In the genomic region with DNA sequence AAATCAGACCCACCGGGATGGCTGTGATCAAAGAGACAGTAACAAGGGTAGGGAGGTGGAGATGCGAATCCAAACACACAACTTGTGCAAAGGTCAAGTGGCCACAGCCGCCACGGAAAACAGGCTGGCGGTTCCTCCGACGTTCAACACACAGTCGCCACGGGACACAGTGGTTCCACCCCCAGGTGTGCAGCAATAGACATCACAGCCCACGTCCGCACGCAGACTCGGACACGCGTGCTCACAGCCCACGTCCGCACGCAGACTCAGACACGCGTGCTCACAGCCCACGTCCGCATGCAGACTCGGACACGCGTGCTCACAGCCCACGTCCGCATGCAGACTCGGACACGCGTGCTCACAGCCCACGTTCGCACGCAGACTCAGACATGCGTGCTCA, we compare ENCODE assay signal across 18 cellular contexts.
DNase-seq lines count a peak whose midpoint lies in the region; ATAC-seq, FAIRE-seq and TF ChIP-seq lines count a peak whose summit lies in the region.
"Had no signal": no experiment of that assay in that cellular context is flagged by ENCODE, and none has a peak within 500 bp of the region (broad histone marks: within the 10 kb centered on the region; RNA-seq: fewer than 3 reads in every experiment).

No MANE protein-coding gene starts in this region.

- H3K36me3 ChIP-seq in ACC112 (ENCODE audit: insufficient read depth, low read length) (no peaks in the 10 kb centered on the region), gastroesophageal sphincter (no peaks in the 10 kb centered on the region), gastrocnemius medialis (no peaks in the 10 kb centered on the region)
- H3K36me3 ChIP-seq in CD8-positive, alpha-beta memory T cell (ENCODE audit: insufficient read depth, low read length) = peaks cover 28% of the 10 kb centered on the region

- no peak overlapping the region for H3K4me3 Mint-ChIP-seq in CD8-positive, alpha-beta memory T cell
- H3K4me3 Mint-ChIP-seq: activated CD4-positive, alpha-beta T cell treated with anti-CD3 and anti-CD28 coated beads, Interleukin-2, amount 10 ng/mL, durations not matched to agents 24 days and 14 days had no signal

- 70 to 96% methylated on average over 4 to 5 of the region's 34 CpGs for WGBS in gastroesophageal sphincter (ENCODE audit: low coverage in 1 of 2), 2 donors

- ATAC-seq in gastroesophageal sphincter (no peak), gastrocnemius medialis (no peak), GM19328 (IDR thresholded peaks at IDR 0.05; ENCODE audit: unreplicated experiment) (no peak)
- ATAC-seq: left colon; stimulated activated naive B cell treated with anti-CD40 and anti-IgM and Interleukin-4, amounts not matched to agents 10 μg/mL and 1 μg/mL and 100 μg/mL, for 72 hours had no signal

- DNase-seq in HTR-8/SVneo (ENCODE audit: insufficient read length, low spot score) (no peak), gastrocnemius medialis (no peak), GF-D8 (lab: John Stamatoyannopoulos, UW) (no peak), NCI-H1417 treated with DMSO at 0.1 percent for 48 hours (lab: John Stamatoyannopoulos, UW) (no peak)
- no peak for DNase-seq in CD8-positive, alpha-beta memory T cell
- DNase-seq: activated CD4-positive, alpha-beta T cell treated with anti-CD3 and anti-CD28 coated beads, Interleukin-2, amount 10 ng/mL, durations not matched to agents 24 days and 14 days; activated T-cell treated with anti-CD3 and anti-CD28 coated beads, Interleukin-2, amount 50 U/mL, for 48 hours; anterior cingulate cortex; DMS79; effector CD8-positive, alpha-beta T cell; left colon; NCI-H2029 treated with DMSO at 0.1 percent for 48 hours; NCI-H748 treated with DMSO at 0.1 percent for 48 hours; retina; stimulated activated naive B cell treated with anti-CD40 and anti-IgM and Interleukin-4, amounts not matched to agents 10 μg/mL and 1 μg/mL and 100 μg/mL, for 72 hours had no signal

- H3K9me3 ChIP-seq in gastroesophageal sphincter = no peaks in the 10 kb centered on the region
- no peaks in the 10 kb centered on the region for H3K9me3 ChIP-seq in gastrocnemius medialis
- H3K9me3 ChIP-seq in CD8-positive, alpha-beta memory T cell (ENCODE audit: low read length) = no peaks in the 10 kb centered on the region

- H3K4me1 ChIP-seq in ACC112 (ENCODE audit: control insufficient read depth, insufficient read depth, low read length, unreplicated experiment) (peaks cover 39% of the 10 kb centered on the region), gastroesophageal sphincter (peaks cover 0 to 91% (median 40%) of the 10 kb centered on the region in 3 donors), gastrocnemius medialis (peaks cover 39 to 41% of the 10 kb centered on the region in 2 donors)
- H3K4me1 ChIP-seq in CD8-positive, alpha-beta memory T cell (ENCODE audit: insufficient read depth, low read length) = peaks cover 54% of the 10 kb centered on the region

- intact Hi-C loops in gastrocnemius medialis (cut with DNase I; ENCODE audit: low total_unique reads) = no loop called here

- peaks cover 54 to 85% (median 60%) of the 10 kb centered on the region in 3 donors for H3K4me1 Mint-ChIP-seq in CD8-positive, alpha-beta memory T cell

- H3K27me3 ChIP-seq in ACC112 (ENCODE audit: insufficient read depth, low read length) (no peaks in the 10 kb centered on the region), gastroesophageal sphincter (no peaks in the 10 kb centered on the region), gastrocnemius medialis (no peaks in the 10 kb centered on the region)
- no peaks in the 10 kb centered on the region for H3K27me3 ChIP-seq in CD8-positive, alpha-beta memory T cell (ENCODE audit: insufficient read depth, low read length, poor library complexity, severe bottlenecking)

- peak overlapping the region in 1 of 8 donors; percentile 82 for H3K27ac Mint-ChIP-seq in CD8-positive, alpha-beta memory T cell
- H3K27ac Mint-ChIP-seq: activated CD4-positive, alpha-beta T cell treated with anti-CD3 and anti-CD28 coated beads, Interleukin-2, amount 10 ng/mL, durations not matched to agents 24 days and 14 days had no signal

- H3K27me3 Mint-ChIP-seq in CD8-positive, alpha-beta memory T cell = peaks cover 0 to 7% of the 10 kb centered on the region in 2 donors
- H3K27me3 Mint-ChIP-seq: activated CD4-positive, alpha-beta T cell treated with anti-CD3 and anti-CD28 coated beads, Interleukin-2, amount 10 ng/mL, durations not matched to agents 24 days and 14 days; stimulated activated naive B cell treated with anti-CD40 and anti-IgM and Interleukin-4, amounts not matched to agents 10 μg/mL and 1 μg/mL and 100 μg/mL, for 72 hours had no signal

- H3K79me2 ChIP-seq in ACC112 (ENCODE audit: control insufficient read depth, insufficient read depth, low read length, unreplicated experiment) = peaks cover 72% of the 10 kb centered on the region

- no peak overlapping the region for H2AFZ ChIP-seq in ACC112 (ENCODE audit: low read length, unreplicated experiment)

- TF ChIP-seq CTCF in gastroesophageal sphincter (IDR thresholded peaks at IDR 0.05) (no peak), gastrocnemius medialis (IDR thresholded peaks at IDR 0.05 in 4 of 5, conservative IDR thresholded peaks at IDR 0.05 in 1 of 5) (no peak)

- peak; percentile 71 for FAIRE-seq in HTR-8/SVneo (lab: Jason Lieb, UNC)

- H3K9me3 Mint-ChIP-seq in CD8-positive, alpha-beta memory T cell = peaks cover 0 to 6% (median 0%) of the 10 kb centered on the region in 5 donors
- H3K9me3 Mint-ChIP-seq: activated CD4-positive, alpha-beta T cell treated with anti-CD3 and anti-CD28 coated beads, Interleukin-2, amount 10 ng/mL, durations not matched to agents 24 days and 14 days; stimulated activated naive B cell treated with anti-CD40 and anti-IgM and Interleukin-4, amounts not matched to agents 10 μg/mL and 1 μg/mL and 100 μg/mL, for 72 hours had no signal

- H3K36me3 Mint-ChIP-seq in CD8-positive, alpha-beta memory T cell = peaks cover 0 to 61% (median 0%) of the 10 kb centered on the region in 3 donors

- peak overlapping the region; percentile 98 for H3K27ac ChIP-seq in ACC112 (ENCODE audit: low read depth, low read length)
- H3K27ac ChIP-seq in gastroesophageal sphincter = peak overlapping the region in 3 of 4 donors; percentile 40 to 98 (median 76)
- peak overlapping the region; percentile 41 to 94 (median 70) for H3K27ac ChIP-seq in gastrocnemius medialis
- no peak overlapping the region for H3K27ac ChIP-seq in CD8-positive, alpha-beta memory T cell (ENCODE audit: low read depth, low read length)

- POLR2A ChIA-PET in CD8-positive, alpha-beta memory T cell (lab: Charles Lee) = no interaction called here

- CTCF ChIA-PET in CD8-positive, alpha-beta memory T cell (lab: Charles Lee) = no interaction called here

- in situ Hi-C loops in gastrocnemius medialis (cut with MboI; ENCODE audit: low sequenced_read_pairs in 4 of 4) = no loop called here

- H3K4me3 ChIP-seq in ACC112 (ENCODE audit: low read depth, low read length) (no peak overlapping the region), gastroesophageal sphincter (no peak overlapping the region), gastrocnemius medialis (no peak overlapping the region)
- no peak overlapping the region for H3K4me3 ChIP-seq in CD8-positive, alpha-beta memory T cell (ENCODE audit: low read length)

- TF ChIP-seq POLR2A in gastroesophageal sphincter (IDR thresholded peaks at IDR 0.05) = no peak
- TF ChIP-seq POLR2A in gastrocnemius medialis (IDR thresholded peaks at IDR 0.05) = no peak

- TF ChIP-seq EP300 in gastroesophageal sphincter (IDR thresholded peaks at IDR 0.05) = no peak
